12 cellular contexts compared by ENCODE assay signal in the genomic region with DNA sequence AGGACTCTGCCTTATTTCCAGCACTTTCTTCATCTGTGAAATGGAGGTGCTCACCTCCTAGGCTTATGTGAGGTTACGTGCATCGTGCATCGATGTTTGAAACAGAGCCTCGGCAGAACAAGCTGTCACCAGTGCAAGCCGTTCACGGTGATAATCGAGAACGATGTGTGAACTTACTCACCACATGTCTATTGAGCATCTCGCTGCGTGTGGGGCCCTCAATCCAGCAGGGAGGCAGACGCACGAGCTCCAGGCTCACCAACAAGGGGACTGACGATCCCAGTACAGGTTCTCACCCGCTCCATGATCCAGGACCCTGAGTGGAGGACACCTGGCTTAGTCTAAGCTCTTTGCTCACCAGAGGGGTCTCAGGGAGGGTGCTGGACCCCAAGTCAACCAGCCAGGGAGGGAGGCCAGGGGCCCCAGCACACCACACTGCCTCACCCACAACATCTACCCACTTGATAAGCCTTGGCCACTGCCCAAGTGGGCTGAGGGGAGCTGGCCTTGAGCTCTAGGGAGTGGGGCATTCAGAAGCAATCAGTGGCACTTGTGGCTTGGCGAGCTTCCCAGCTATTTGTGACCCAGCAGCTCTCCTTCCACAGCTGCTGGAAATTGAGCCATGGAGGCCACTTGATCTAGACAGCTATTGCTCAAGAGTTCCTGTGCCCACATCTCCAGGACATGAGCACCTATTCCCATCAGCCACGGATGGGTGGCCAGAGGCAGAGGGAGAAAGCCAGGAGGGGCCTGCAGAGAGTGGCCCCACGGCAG. TPM values are rescaled to one million over a fixed set of nuclear protein-coding genes. Genes with fewer than 3 reads are reported as not detected.
A peak's percentile ranks its signal among the peaks of the same experiment; 100 is the strongest.
DNase-seq lines count a peak whose midpoint lies in the region; ATAC-seq and TF ChIP-seq lines count a peak whose summit lies in the region.
"Had no signal": no experiment of that assay in that cellular context is flagged by ENCODE, and none has a peak within 500 bp of the region (broad histone marks: within the 10 kb centered on the region; RNA-seq: fewer than 3 reads in every experiment).

No MANE protein-coding gene starts in this region.

- ATAC-seq in HCT116 (peak; percentile 25; the same call in 1 of the 2 replicates), PC-3 (no peak)
- ATAC-seq: esophagus mucosa had no signal

- H3K4me3 ChIP-seq in HCT116 (replicated peaks in 1 of 2; ENCODE audit: low read depth in 1 of 2, low read length in 2 of 2) (no peak overlapping the region), PC-3 (ENCODE audit: low read length) (no peak overlapping the region), right atrium auricular region (no peak overlapping the region)

- H2AFZ ChIP-seq in HCT116 (ENCODE audit: low read depth, low read length, poor library complexity, severe bottlenecking) (no peak overlapping the region), PC-3 (ENCODE audit: low read length) (no peak overlapping the region)

- H3K79me2 ChIP-seq in HCT116 (ENCODE audit: insufficient read depth, low read length) (no peaks in the 10 kb centered on the region), PC-3 (ENCODE audit: low read length) (no peaks in the 10 kb centered on the region)

- no peak for TF ChIP-seq RAD21 in HCT116 (IDR thresholded peaks at IDR 0.05; ENCODE audit: low read depth)

- intact Hi-C loops in HCT116 (cut with micrococcal nuclease) (no loop called here), PC-3 (cut with micrococcal nuclease) (no loop called here)

- no peaks in the 10 kb centered on the region for H3K9me2 ChIP-seq in HCT116 (ENCODE audit: insufficient read depth)
- H3K9me2 ChIP-seq in PC-3 (replicated peaks; ENCODE audit: low read length), result no peaks in the 10 kb centered on the region

- H3K4me1 ChIP-seq in HCT116 (ENCODE audit: control insufficient read depth in 1 of 2, insufficient read depth in 2 of 2, low read length in 2 of 2) (no peaks in the 10 kb centered on the region), PC-3 (ENCODE audit: insufficient read depth, low read length) (no peaks in the 10 kb centered on the region), right atrium auricular region (peaks cover 0 to 35% of the 10 kb centered on the region in 2 donors)

- peak; percentile 57 for DNase-seq in A172 (ENCODE audit: low spot score)
- DNase-seq in HCT116 (ENCODE audit: low read depth, low spot score), result no peak
- DNase-seq in PC-3, result peak; percentile 38
- peak; percentile 70 for DNase-seq in right atrium auricular region (ENCODE audit: low spot score)
- DNase-seq in activated naive CD4-positive, alpha-beta T cell treated with anti-CD3 and anti-CD28 coated beads, Interleukin-2, amount 50 U/mL, for 16 hours, result no peak
- DNase-seq in islet precursor cell, result no peak
- DNase-seq in HuH-7 (ENCODE audit: low spot score), result no peak
- no peak for DNase-seq in cerebellum (ENCODE audit: low spot score)
- DNase-seq: activated CD8-positive, alpha-beta memory T cell treated with anti-CD3 and anti-CD28 coated beads, Interleukin-2, amount 50 U/mL, for 48 hours; GOT3 had no signal

- RAD21 ChIA-PET in HCT116 (lab: Charles Lee; ENCODE audit: low non-redundant PET in 1 of 2, low total read pairs in 2 of 2, uncharacterized antibody in 2 of 2, unreplicated experiment in 2 of 2), result no interaction called here

- H3F3A ChIP-seq in PC-3 (ENCODE audit: low read length, unreplicated experiment), result no peaks in the 10 kb centered on the region

- POLR2A ChIA-PET in HCT116 (lab: Charles Lee), result no interaction called here
- POLR2A ChIA-PET in PC-3 (lab: Charles Lee; ENCODE audit: unreplicated experiment), result no interaction called here

- no peak for TF ChIP-seq POLR2A in HCT116 (IDR thresholded peaks at IDR 0.05; ENCODE audit: borderline replicate concordance, extremely low read depth, insufficient read depth, insufficient read length)

- H4K20me1 ChIP-seq in HCT116 (ENCODE audit: insufficient read depth) (no peaks in the 10 kb centered on the region), PC-3 (ENCODE audit: low read length) (no peaks in the 10 kb centered on the region)

- H3K36me3 ChIP-seq in HCT116 (ENCODE audit: control insufficient read depth in 1 of 2, insufficient read depth in 2 of 2, low read length in 2 of 2) (no peaks in the 10 kb centered on the region), PC-3 (ENCODE audit: low read depth, low read length) (no peaks in the 10 kb centered on the region), right atrium auricular region (no peaks in the 10 kb centered on the region)

- H3K4me2 ChIP-seq in HCT116 (ENCODE audit: low read length), result no peak overlapping the region
- no peak overlapping the region for H3K4me2 ChIP-seq in PC-3 (ENCODE audit: low read length)

- H3K27ac ChIP-seq in HCT116 (ENCODE audit: low read depth, low read length), result no peak overlapping the region
- H3K27ac ChIP-seq in PC-3 (ENCODE audit: low read length), result no peak overlapping the region
- peak overlapping the region; percentile 70 to 72 for H3K27ac ChIP-seq in right atrium auricular region

- CTCF ChIA-PET in HCT116 (lab: Charles Lee), result no interaction called here
- CTCF ChIA-PET in PC-3 (lab: Charles Lee), result interaction anchor here (0.6 kb wide), 1 partner anchor 239 kb away, joined by 6 read pairs; no protein-coding TSS in a partner anchor

- H3K9ac ChIP-seq in HCT116 (ENCODE audit: low read length) (no peak overlapping the region), PC-3 (ENCODE audit: low read length) (no peak overlapping the region)

- H3K27me3 ChIP-seq in HCT116 (ENCODE audit: insufficient read depth, low read length), result peaks cover 79% of the 10 kb centered on the region
- peaks cover 40% of the 10 kb centered on the region for H3K27me3 ChIP-seq in PC-3 (ENCODE audit: low read length)
- H3K27me3 ChIP-seq in right atrium auricular region, result no peaks in the 10 kb centered on the region

- no peak for TF ChIP-seq CTCF in HCT116 (IDR thresholded peaks at IDR 0.05 in 2 of 3, conservative IDR thresholded peaks at IDR 0.05 in 1 of 3; ENCODE audit: borderline replicate concordance in 1 of 3, insufficient read depth in 1 of 3, low read depth in 2 of 3, low read length in 2 of 3)
- no peak for TF ChIP-seq CTCF in PC-3 (conservative IDR thresholded peaks at IDR 0.05; ENCODE audit: low read depth, low read length)
- TF ChIP-seq CTCF in right atrium auricular region (IDR thresholded peaks at IDR 0.05), result no peak

- BruUV-seq in HCT116 (replicated peaks; lab: Mats Ljungman, UMichigan) (no TSS peak), PC-3 (replicated peaks; lab: Mats Ljungman, UMichigan) (no TSS peak)

- H3K9me3 ChIP-seq in HCT116 (ENCODE audit: control insufficient read depth in 1 of 2, insufficient read depth in 1 of 2, low read depth in 1 of 2, low read length in 2 of 2) (no peaks in the 10 kb centered on the region), PC-3 (ENCODE audit: low read length) (no peaks in the 10 kb centered on the region), right atrium auricular region (no peaks in the 10 kb centered on the region)

TF ChIP-seq in HCT116, 20 proteins besides CTCF, POLR2A, EP300 and RAD21:
- TF ChIP-seq REST (IDR thresholded peaks at IDR 0.05; ENCODE audit: low read depth) (no peak), YY1 (IDR thresholded peaks at IDR 0.05; ENCODE audit: extremely low read depth, insufficient replicate concordance, low read depth, low read length) (no peak), ELF1 (IDR thresholded peaks at IDR 0.05; ENCODE audit: borderline replicate concordance, low read depth) (no peak)

RNA-seq across cellular contexts. Expression of gene SLC6A1, which starts 34.4 kb away (rescaled TPM):
- total RNA-seq in A172 (2014; rRNA removed; shearing (Covaris generic)), result not detected in 2 replicates
- total RNA-seq in HCT116 (2021; ENCODE audit: unreplicated experiment), result not detected
- polyA plus RNA-seq in HCT116 (2012), result not detected in 2 replicates
- not detected in 2 replicates for total RNA-seq in PC-3 (2014; rRNA removed)
- total RNA-seq in right atrium auricular region, result 1 to 10 TPM; 1.3 to 4.1 TPM
- 167 TPM for total RNA-seq in cerebellum
- total RNA-seq: bronchial epithelial cell had no signal

Comparison
In these comparisons a context has a peak if more than half of its experiments do, and no peak if none do; other contexts are left out.
1. DNase-seq: peak in A172 (single experiment), PC-3 (single experiment) and right atrium auricular region (single experiment); none in HCT116 (single experiment), activated naive CD4-positive, alpha-beta T cell treated with anti-CD3 and anti-CD28 coated beads, Interleukin-2, amount 50 U/mL, for 16 hours (single experiment), islet precursor cell (single experiment), HuH-7 (single experiment) and cerebellum (single experiment).
2. H3K27ac ChIP-seq: peak in right atrium auricular region (2 of 2); none in HCT116 (single experiment) and PC-3 (single experiment).
3. RNA of gene SLC6A1, which starts 34.4 kb away (total RNA-seq): 167 TPM in cerebellum (single experiment); 1.3 to 4.1 TPM in right atrium auricular region, not detected in HCT116 (single experiment), not detected in A172 and not detected in PC-3; every median in the first group is over 10 times any median in the second.